Comparison of ENCODE assay signal across 8 cellular contexts in genomic region chr18:46343940-46344372, GRCh38.
DNase-seq lines count a peak whose midpoint lies in the region; ATAC-seq and TF ChIP-seq lines count a peak whose summit lies in the region.

No MANE protein-coding gene starts in this region.

- H3K4me1 Mint-ChIP-seq in MCF 10A (ENCODE audit: insufficient read depth, unreplicated experiment) (peaks cover 16% of the 10 kb centered on the region), brain (peaks cover 75% of the 10 kb centered on the region)

- WGBS in psoas muscle, 3 donors, result 41 to 44% (median 42%) methylated on average over 8 to 10 of the region's 10 CpGs

- H3K4me3 Mint-ChIP-seq in MCF 10A (ENCODE audit: unreplicated experiment) (no peak overlapping the region), brain (no peak overlapping the region)

- POLR2A ChIA-PET in MCF 10A (lab: Yijun Ruan, JAX), result no interaction called here

- H3K27me3 ChIP-seq in breast epithelium (no peaks in the 10 kb centered on the region), RWPE2 (ENCODE audit: insufficient read depth, poor library complexity, severe bottlenecking) (no peaks in the 10 kb centered on the region), psoas muscle (ENCODE audit: insufficient read depth in 3 of 3, low read length in 2 of 3) (no peaks in the 10 kb centered on the region)

- peak; percentile 81 for ATAC-seq in HG03095 (IDR thresholded peaks at IDR 0.05; ENCODE audit: unreplicated experiment)
- ATAC-seq in RWPE2 (ENCODE audit: low read depth), result peak; percentile 84
- peak; percentile 25 to 57 (median 46) for ATAC-seq in psoas muscle

- CTCF ChIA-PET in MCF 10A (lab: Yijun Ruan, JAX), result interaction anchor here (0.6 to 1.3 kb wide), 4 partner anchors 62 to 139 kb away, joined by 3 to 5 read pairs (median 3); no protein-coding TSS in a partner anchor

- H3K36me3 Mint-ChIP-seq in MCF 10A (ENCODE audit: insufficient read depth, unreplicated experiment) (peaks cover 15% of the 10 kb centered on the region), brain (peaks cover 54% of the 10 kb centered on the region)

- H3K9me3 ChIP-seq in breast epithelium, result no peaks in the 10 kb centered on the region
- H3K9me3 ChIP-seq in RWPE2 (ENCODE audit: severe bottlenecking), result no peaks in the 10 kb centered on the region
- H3K9me3 ChIP-seq in psoas muscle, result no peaks in the 10 kb centered on the region

- H3K4me3 ChIP-seq in breast epithelium (no peak overlapping the region), RWPE2 (ENCODE audit: severe bottlenecking) (no peak overlapping the region), psoas muscle (no peak overlapping the region)

- BruUV-seq in MCF 10A (replicated peaks; lab: Mats Ljungman, UMichigan), result no TSS peak

- no peak overlapping the region for H3K27ac ChIP-seq in breast epithelium
- peak overlapping the region; percentile 30 for H3K27ac ChIP-seq in RWPE2 (ENCODE audit: poor library complexity, severe bottlenecking)
- H3K27ac ChIP-seq in psoas muscle, result no peak overlapping the region

- no peaks in the 10 kb centered on the region for H3K27me3 Mint-ChIP-seq in MCF 10A (ENCODE audit: insufficient read depth, unreplicated experiment)
- no peaks in the 10 kb centered on the region for H3K27me3 Mint-ChIP-seq in brain

- H3K9me3 Mint-ChIP-seq in MCF 10A (ENCODE audit: unreplicated experiment), result no peaks in the 10 kb centered on the region
- H3K9me3 Mint-ChIP-seq in brain, result peaks cover 0 to 2% (median 0%) of the 10 kb centered on the region in 5 experiments

- H3K4me1 ChIP-seq in breast epithelium, result no peaks in the 10 kb centered on the region
- H3K4me1 ChIP-seq in RWPE2 (ENCODE audit: insufficient read depth, poor library complexity, severe bottlenecking), result no peaks in the 10 kb centered on the region
- H3K4me1 ChIP-seq in psoas muscle, result no peaks in the 10 kb centered on the region

- TF ChIP-seq POLR2A in breast epithelium (IDR thresholded peaks at IDR 0.05), result no peak

- H3K27ac Mint-ChIP-seq in MCF 10A (ENCODE audit: low read depth, unreplicated experiment) (peak overlapping the region; percentile 32), brain (peak overlapping the region in 4 of 5 experiments; percentile 8 to 84 (median 56))

- intact Hi-C loops in MCF 10A (cut with micrococcal nuclease) (no loop called here), breast epithelium (cut with DNase I; ENCODE audit: low total_unique reads) (no loop called here), psoas muscle (cut with DNase I) (loop anchor here in 1 of 2 donors (10.0 kb wide), 1 partner anchor 111 kb away; no protein-coding TSS in a partner anchor)

- DNase-seq in MCF 10A (ENCODE audit: unreplicated experiment) (peak; percentile 16), breast epithelium (ENCODE audit: low spot score in 2 of 2) (no peak), RWPE2 (ENCODE audit: low spot score) (no peak), psoas muscle (peak; percentile 33 to 59), 8988T (no peak), DMS114 treated with DMSO at 0.1 percent for 48 hours (lab: John Stamatoyannopoulos, UW; ENCODE audit: unreplicated experiment) (no peak)

- no peak for TF ChIP-seq CTCF in MCF 10A (IDR thresholded peaks at IDR 0.05; ENCODE audit: unreplicated experiment)
- TF ChIP-seq CTCF in breast epithelium (IDR thresholded peaks at IDR 0.05), result no peak
- TF ChIP-seq CTCF in RWPE2 (IDR thresholded peaks at IDR 0.05; ENCODE audit: poor library complexity, severe bottlenecking), result peak; percentile 12
- no peak for TF ChIP-seq CTCF in brain (conservative IDR thresholded peaks at IDR 0.05)
- TF ChIP-seq CTCF in psoas muscle (IDR thresholded peaks at IDR 0.05), result no peak

- no peaks in the 10 kb centered on the region for H3K36me3 ChIP-seq in breast epithelium
- H3K36me3 ChIP-seq in RWPE2 (ENCODE audit: low read depth), result peaks cover 26% of the 10 kb centered on the region
- no peaks in the 10 kb centered on the region for H3K36me3 ChIP-seq in psoas muscle (ENCODE audit: insufficient read depth in 1 of 2, low read depth in 1 of 2)

Comparison
In these comparisons a context has a peak if more than half of its experiments do, and no peak if none do; other contexts are left out.
1. DNase-seq: peak in MCF 10A (single experiment) and psoas muscle (2 of 2); none in breast epithelium (0 of 2), RWPE2 (single experiment), 8988T (single experiment) and DMS114 treated with DMSO at 0.1 percent for 48 hours (single experiment).
2. Peak in every context shown above with its lines, with median percentiles within 50 percentile points of each other: ATAC-seq.